In genomic region chr1:150765977-150766301, GRCh38 we compare ENCODE assay signal across 1 cellular context.
TF ChIP-seq lines count a peak whose summit lies in the region.

No MANE protein-coding gene starts in this region.

TF ChIP-seq in GM12878, 131 proteins besides CTCF, POLR2A, EP300 and RAD21:
- TF ChIP-seq PKNOX1 (IDR thresholded peaks at IDR 0.05) (0 out of 2 replicates have a peak, but pooled peaks have one; percentile 4), NFIC (IDR thresholded peaks at IDR 0.05; ENCODE audit: low read depth, low read length) (0 out of 2 replicates have a peak, but pooled peaks have one; percentile 3), PML (IDR thresholded peaks at IDR 0.05; ENCODE audit: low read length) (peak; percentile 6; the same call in 1 of the 2 replicates)
TF ChIP-seq in GM12878: peak in this region for 3; not testable (repeated sequence) for 128.
